ENCODE assay signal across 21 cellular contexts in genomic region chr2:2189112-2189398, GRCh38.
DNase-seq lines count a peak whose midpoint lies in the region; ATAC-seq and TF ChIP-seq lines count a peak whose summit lies in the region.
"Had no signal": no experiment of that assay in that cellular context is flagged by ENCODE, and none has a peak within 500 bp of the region (broad histone marks: within the 10 kb centered on the region; RNA-seq: fewer than 3 reads in every experiment).

No MANE protein-coding gene starts in this region.

- H3K4me3 ChIP-seq in BE2C (ENCODE audit: low read depth, low read length) = peak overlapping the region; percentile 26
- H3K4me3 ChIP-seq: BLaER1 treated with 17β-estradiol and CSF1 and Interleukin-3, amounts not matched to agents 10 nM and 100 nM; SK-N-MC had no signal

- POLR2A ChIA-PET in CD4-positive, alpha-beta T cell (lab: Charles Lee) = no interaction called here

- no peaks in the 10 kb centered on the region for H3K27me3 Mint-ChIP-seq in brain
- peaks cover 5% of the 10 kb centered on the region for H3K27me3 Mint-ChIP-seq in activated T-cell treated with anti-CD3 and anti-CD28 coated beads, Interleukin-2, amount 50 U/mL, for 4 hours (ENCODE audit: low read depth)
- H3K27me3 Mint-ChIP-seq in CD4-positive, alpha-beta T cell = no peaks in the 10 kb centered on the region
- H3K27me3 Mint-ChIP-seq: IgD-negative memory B cell had no signal

- H3K27ac Mint-ChIP-seq in brain = peak overlapping the region in 3 of 5 experiments; percentile 91 to 99 (median 98)
- no peak overlapping the region for H3K27ac Mint-ChIP-seq in CD4-positive, alpha-beta T cell
- H3K27ac Mint-ChIP-seq: CD8-positive, alpha-beta T cell; IgD-negative memory B cell had no signal

- no peaks in the 10 kb centered on the region for H3K9me3 ChIP-seq in BE2C
- no peaks in the 10 kb centered on the region for H3K9me3 ChIP-seq in CD4-positive, alpha-beta T cell (ENCODE audit: control insufficient read depth, low read length)

- H3K9me3 Mint-ChIP-seq in brain = peaks cover 0 to 7% (median 0%) of the 10 kb centered on the region in 5 experiments
- no peaks in the 10 kb centered on the region for H3K9me3 Mint-ChIP-seq in activated T-cell treated with anti-CD3 and anti-CD28 coated beads, Interleukin-2, amount 50 U/mL, for 4 hours
- no peaks in the 10 kb centered on the region for H3K9me3 Mint-ChIP-seq in CD4-positive, alpha-beta T cell
- H3K9me3 Mint-ChIP-seq: CD8-positive, alpha-beta T cell had no signal

- no peaks in the 10 kb centered on the region for H3K27me3 ChIP-seq in BE2C
- H3K27me3 ChIP-seq in CD4-positive, alpha-beta T cell (ENCODE audit: control insufficient read depth, insufficient read depth, low read length) = no peaks in the 10 kb centered on the region
- H3K27me3 ChIP-seq: BLaER1 treated with 17β-estradiol and CSF1 and Interleukin-3, amounts not matched to agents 10 nM and 100 nM had no signal

- no peak for ATAC-seq in activated T-cell treated with anti-CD3 and anti-CD28 coated beads, Interleukin-2, amount 50 U/mL, for 4 hours
- no peak for ATAC-seq in CD4-positive, alpha-beta T cell (ENCODE audit: poor library complexity)
- ATAC-seq: CD8-positive, alpha-beta T cell had no signal

- peak overlapping the region in 2 of 5 experiments; percentile 14 to 64 for H3K4me3 Mint-ChIP-seq in brain
- H3K4me3 Mint-ChIP-seq in activated T-cell treated with anti-CD3 and anti-CD28 coated beads, Interleukin-2, amount 50 U/mL, for 4 hours = no peak overlapping the region
- H3K4me3 Mint-ChIP-seq in CD4-positive, alpha-beta T cell = no peak overlapping the region
- H3K4me3 Mint-ChIP-seq: CD8-positive, alpha-beta T cell; IgD-negative memory B cell had no signal

- TF ChIP-seq CTCF in BE2C (IDR thresholded peaks at IDR 0.05; ENCODE audit: low read depth, low read length) (no peak), brain (conservative IDR thresholded peaks at IDR 0.05) (no peak)
- no peak for TF ChIP-seq CTCF in CD4-positive, alpha-beta T cell (IDR thresholded peaks at IDR 0.05)

- intact Hi-C loops in head of caudate nucleus (cut with DNase I) = no loop called here
- intact Hi-C loops in CD4-positive, alpha-beta T cell (cut with DNase I, micrococcal nuclease) = no loop called here

- CTCF ChIA-PET in CD4-positive, alpha-beta T cell (lab: Charles Lee) = no interaction called here

- H3K4me1 ChIP-seq in BE2C = peaks cover 27% of the 10 kb centered on the region
- H3K4me1 ChIP-seq: BLaER1 treated with 17β-estradiol and CSF1 and Interleukin-3, amounts not matched to agents 10 nM and 100 nM had no signal

- DNase-seq in DMS79 treated with DMSO at 0.1 percent for 48 hours (lab: John Stamatoyannopoulos, UW) = peak; percentile 67
- no peak for DNase-seq in DMS79 (lab: John Stamatoyannopoulos, UW)
- DNase-seq in BE2C = no peak
- DNase-seq in head of caudate nucleus = peak in 28 of 42 donors; percentile 19 to 78 (median 53)
- no peak for DNase-seq in activated T-cell treated with anti-CD3 and anti-CD28 coated beads, Interleukin-2, amount 50 U/mL, for 4 hours
- no peak for DNase-seq in hepatic stellate cell (ENCODE audit: low spot score)
- no peak for DNase-seq in CD4-positive, alpha-beta T cell
- DNase-seq: ACHN; CD8-positive, alpha-beta T cell; GDM1; MV-4-11; NCI-H1105 treated with DMSO at 0.1 percent for 48 hours; NCI-H187; NCI-H2107; NCI-H774; SW 1271 had no signal

- peaks cover 17% of the 10 kb centered on the region for H3K36me3 Mint-ChIP-seq in brain
- no peaks in the 10 kb centered on the region for H3K36me3 Mint-ChIP-seq in activated T-cell treated with anti-CD3 and anti-CD28 coated beads, Interleukin-2, amount 50 U/mL, for 4 hours (ENCODE audit: insufficient read depth)
- no peaks in the 10 kb centered on the region for H3K36me3 Mint-ChIP-seq in CD4-positive, alpha-beta T cell (ENCODE audit: low read depth)
- H3K36me3 Mint-ChIP-seq: CD8-positive, alpha-beta T cell; IgD-negative memory B cell had no signal

- no peaks in the 10 kb centered on the region for H3K36me3 ChIP-seq in BE2C
- H3K36me3 ChIP-seq: BLaER1 treated with 17β-estradiol and CSF1 and Interleukin-3, amounts not matched to agents 10 nM and 100 nM had no signal

- H3K4me1 Mint-ChIP-seq in brain = peaks cover 69% of the 10 kb centered on the region
- no peaks in the 10 kb centered on the region for H3K4me1 Mint-ChIP-seq in activated T-cell treated with anti-CD3 and anti-CD28 coated beads, Interleukin-2, amount 50 U/mL, for 4 hours (ENCODE audit: low read depth)
- no peaks in the 10 kb centered on the region for H3K4me1 Mint-ChIP-seq in CD4-positive, alpha-beta T cell (ENCODE audit: low read depth)
- H3K4me1 Mint-ChIP-seq: IgD-negative memory B cell had no signal

- no peak overlapping the region for H3K27ac ChIP-seq in CD4-positive, alpha-beta T cell (ENCODE audit: low read depth, low read length)
- H3K27ac ChIP-seq: 22Rv1; BLaER1 treated with 17β-estradiol and CSF1 and Interleukin-3, amounts not matched to agents 10 nM and 100 nM; SK-N-MC had no signal

Comparison
In these comparisons a context has a peak if more than half of its experiments do, and no peak if none do; other contexts are left out.
1. DNase-seq: peak in DMS79 treated with DMSO at 0.1 percent for 48 hours (single experiment) and head of caudate nucleus (28 of 42); none in DMS79 (single experiment), BE2C (single experiment), activated T-cell treated with anti-CD3 and anti-CD28 coated beads, Interleukin-2, amount 50 U/mL, for 4 hours (single experiment), hepatic stellate cell (single experiment) and CD4-positive, alpha-beta T cell (0 of 10).